ENCODE assay signal across 8 cellular contexts in the genomic region with DNA sequence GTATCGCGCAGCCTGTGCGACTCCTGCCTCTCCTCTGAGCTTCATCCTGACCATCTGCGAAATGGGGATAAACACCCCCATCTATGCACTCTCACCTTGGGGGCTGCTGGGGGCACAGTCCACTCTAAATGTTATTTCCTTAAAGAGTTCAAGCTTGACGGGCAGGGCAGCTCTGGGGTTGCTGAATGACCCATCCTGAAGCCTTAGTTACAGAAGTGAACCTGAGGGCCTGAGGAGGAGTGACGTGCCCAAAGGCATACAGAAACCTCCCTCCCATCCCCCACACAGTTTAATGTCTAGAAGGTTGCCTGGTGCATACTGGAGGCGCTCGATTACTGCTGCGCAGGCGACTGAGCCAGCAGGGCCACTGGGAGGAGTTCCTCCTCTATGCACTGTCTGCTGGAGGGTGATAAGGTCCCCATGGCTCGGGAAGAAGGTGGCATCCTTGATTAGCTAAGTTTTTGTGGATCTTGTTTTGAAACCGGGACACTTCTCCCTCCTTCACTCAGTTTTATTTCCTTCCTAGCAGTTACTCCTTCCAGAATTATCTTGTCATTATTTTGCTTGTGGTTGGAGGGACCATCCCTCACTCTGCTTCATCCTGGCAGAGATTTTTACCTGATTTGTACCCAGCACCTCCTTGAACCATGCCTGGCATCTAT. TPM values are rescaled to one million over a fixed set of nuclear protein-coding genes. Genes with fewer than 3 reads are reported as not detected.
A peak's percentile ranks its signal among the peaks of the same experiment; 100 is the strongest.
DNase-seq lines count a peak whose midpoint lies in the region; ATAC-seq and TF ChIP-seq lines count a peak whose summit lies in the region.

No MANE protein-coding gene starts in this region.

- H3K27me3 Mint-ChIP-seq in activated T-cell treated with anti-CD3 and anti-CD28 coated beads, Interleukin-2, amount 50 U/mL, for 24 hours, result no peaks in the 10 kb centered on the region

- H3K9me3 ChIP-seq in neutrophil (no peaks in the 10 kb centered on the region), transverse colon (no peaks in the 10 kb centered on the region)

- WGBS in transverse colon (ENCODE audit: low coverage in 1 of 2), 2 donors, result 3 to 33% methylated on average over 1 to 12 of the region's 12 CpGs

- no peak for TF ChIP-seq EP300 in transverse colon (IDR thresholded peaks at IDR 0.05; ENCODE audit: low read depth)

- H3K4me1 ChIP-seq in neutrophil (ENCODE audit: control insufficient read depth in 1 of 2, insufficient read depth in 1 of 2, low read depth in 1 of 2, low read length in 1 of 2) (peaks cover 41 to 42% of the 10 kb centered on the region in 2 experiments), transverse colon (peaks cover 14 to 20% (median 17%) of the 10 kb centered on the region in 4 donors)

- H3K4me3 Mint-ChIP-seq in activated T-cell treated with anti-CD3 and anti-CD28 coated beads, Interleukin-2, amount 50 U/mL, for 24 hours, result peak overlapping the region; percentile 85

- TF ChIP-seq CTCF in fibroblast of the aortic adventitia (IDR thresholded peaks at IDR 0.05; ENCODE audit: insufficient read depth, low read length) (no peak), neutrophil (IDR thresholded peaks at IDR 0.05) (peak; percentile 47), transverse colon (IDR thresholded peaks at IDR 0.05) (no peak)

- H3K36me3 ChIP-seq in neutrophil (peaks cover 30% of the 10 kb centered on the region), transverse colon (peaks cover 0 to 6% (median 0%) of the 10 kb centered on the region in 4 donors)

- no peaks in the 10 kb centered on the region for H3K27me3 ChIP-seq in neutrophil
- H3K27me3 ChIP-seq in transverse colon, result no peaks in the 10 kb centered on the region

- TF ChIP-seq POLR2A in transverse colon (IDR thresholded peaks at IDR 0.05), result peak; percentile 67

- H3K4me3 ChIP-seq in fibroblast of the aortic adventitia (ENCODE audit: low read depth, low read length) (peak overlapping the region; percentile 53), neutrophil (ENCODE audit: low read depth in 1 of 2, low read length in 1 of 2) (peak overlapping the region; percentile 73 to 82), transverse colon (peak overlapping the region; percentile 24 to 87 (median 76))

- peak overlapping the region; percentile 95 for H3K27ac ChIP-seq in neutrophil
- H3K27ac ChIP-seq in transverse colon, result peak overlapping the region; percentile 88 to 95 (median 91)

- intact Hi-C loops in transverse colon (cut with DNase I; ENCODE audit: low total_unique reads), result no loop called here

- peak overlapping the region; percentile 96 for H3K27ac Mint-ChIP-seq in activated T-cell treated with anti-CD3 and anti-CD28 coated beads, Interleukin-2, amount 50 U/mL, for 24 hours

- H3K36me3 Mint-ChIP-seq in activated T-cell treated with anti-CD3 and anti-CD28 coated beads, Interleukin-2, amount 50 U/mL, for 24 hours (ENCODE audit: low read depth), result peaks cover 32% of the 10 kb centered on the region

- H3K9me3 Mint-ChIP-seq in activated T-cell treated with anti-CD3 and anti-CD28 coated beads, Interleukin-2, amount 50 U/mL, for 24 hours, result no peaks in the 10 kb centered on the region

- ATAC-seq in HG03457 (IDR thresholded peaks at IDR 0.05; ENCODE audit: unreplicated experiment), result peak; percentile 40

- in situ Hi-C loops in transverse colon (cut with MboI; ENCODE audit: low pct_ligation_motif_present in 1 of 4, low pct_unique_long_range_greater_than_20kb in 1 of 4, low sequenced_read_pairs in 3 of 4), result no loop called here

- DNase-seq in CD1c-positive myeloid dendritic cell (ENCODE audit: extremely low spot score) (peak; percentile 86), GM19240 (ENCODE audit: insufficient read length, low spot score) (peak; percentile 85), OCI-M2 (lab: John Stamatoyannopoulos, UW; ENCODE audit: unreplicated experiment) (peak; percentile 96), fibroblast of the aortic adventitia (ENCODE audit: low read depth) (peak; percentile 54), transverse colon (peak; percentile 82)
- DNase-seq in activated T-cell treated with anti-CD3 and anti-CD28 coated beads, Interleukin-2, amount 50 U/mL, for 24 hours, result peak; percentile 77

- H3K4me1 Mint-ChIP-seq in activated T-cell treated with anti-CD3 and anti-CD28 coated beads, Interleukin-2, amount 50 U/mL, for 24 hours (ENCODE audit: low read depth), result peaks cover 27% of the 10 kb centered on the region

RNA-seq across cellular contexts. Expression of gene FKBP8, which starts 0.6 kb away (rescaled TPM):
- 246 and 2,205 TPM in 2 replicates for total RNA-seq in fibroblast of the aortic adventitia (ENCODE audit: low replicate concordance)
- total RNA-seq in transverse colon, result 100 to 1,000 TPM; 267 to 318 (median 275) TPM

RNA-seq across cellular contexts. Expression of gene KXD1, which starts 13.7 kb away (rescaled TPM):
- 21.3 and 109 TPM in 2 replicates for total RNA-seq in fibroblast of the aortic adventitia (ENCODE audit: low replicate concordance)
- total RNA-seq in transverse colon, result 100 to 1,000 TPM in 2 of 4 donors, 10 to 100 TPM in 2; 62.1 to 195 (median 98.0) TPM

RNA-seq across cellular contexts. Expression of gene ELL, which starts 22.1 kb away (rescaled TPM):
- 6.5 and 10.9 TPM in 2 replicates for total RNA-seq in fibroblast of the aortic adventitia (ENCODE audit: low replicate concordance)
- total RNA-seq in transverse colon, result 10 to 100 TPM; 16.2 to 72.2 (median 18.0) TPM

RNA-seq across cellular contexts. Expression of gene UBA52, which starts 27.7 kb away (rescaled TPM):
- total RNA-seq in fibroblast of the aortic adventitia (ENCODE audit: low replicate concordance) (496 and 1,084 TPM in 2 replicates), transverse colon (100 to 1,000 TPM; 421 to 735 (median 566) TPM)

RNA-seq across cellular contexts. Expression of gene REX1BD, which starts 44.7 kb away (rescaled TPM):
- total RNA-seq in fibroblast of the aortic adventitia (ENCODE audit: low replicate concordance) (41.4 and 153 TPM in 2 replicates), transverse colon (100 to 1,000 TPM in 2 of 4 donors, 10 to 100 TPM in 2; 75.1 to 171 (median 121) TPM)

Comparison
In these comparisons a context has a peak if more than half of its experiments do, and no peak if none do; other contexts are left out.
1. Peak in every context shown above with its lines: DNase-seq, ATAC-seq, H3K4me3 ChIP-seq and H3K27ac ChIP-seq.